ENCODE assay signal across 8 cellular contexts in the genomic region with DNA sequence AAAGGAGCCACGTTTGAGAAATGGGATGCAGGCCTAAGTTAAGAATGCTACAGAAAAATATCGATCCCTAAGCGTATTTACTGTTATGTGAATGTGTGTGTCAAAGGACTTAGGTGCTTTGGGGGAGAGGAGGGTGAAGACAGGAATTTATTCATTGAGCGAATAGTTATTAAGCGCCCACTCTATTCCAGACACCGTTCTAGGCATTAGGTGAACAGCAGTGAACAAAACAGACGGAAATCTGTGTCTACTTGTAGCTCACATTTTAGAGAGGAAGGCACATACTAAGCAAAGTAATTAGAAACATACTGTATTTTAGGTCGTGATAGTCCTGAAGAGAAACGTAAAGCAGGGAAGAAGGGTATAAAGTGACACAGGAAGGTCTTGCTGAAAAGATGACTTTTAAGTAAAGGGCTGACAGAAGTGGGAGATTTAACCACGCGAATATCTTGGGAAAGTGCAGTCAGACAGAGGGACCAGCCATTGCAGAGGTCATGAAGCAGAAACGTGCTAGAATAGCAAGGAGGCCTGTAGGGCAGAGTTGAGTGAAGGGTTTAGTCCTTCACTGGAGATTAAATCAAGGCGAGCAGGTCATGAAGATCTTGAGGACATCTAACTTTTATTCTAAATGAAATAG. TPM values are rescaled to one million over a fixed set of nuclear protein-coding genes. Genes with fewer than 3 reads are reported as not detected.
A peak's percentile ranks its signal among the peaks of the same experiment; 100 is the strongest.
DNase-seq lines count a peak whose midpoint lies in the region; ATAC-seq and TF ChIP-seq lines count a peak whose summit lies in the region.

No MANE protein-coding gene starts in this region.

- H3K9ac ChIP-seq in SK-N-MC (ENCODE audit: insufficient read length) (peak overlapping the region; percentile 98), iPS-20b (ENCODE audit: low read depth, low read length) (peak overlapping the region; percentile 93)

- H3K4me1 ChIP-seq in HAP-1 (peaks cover 23% of the 10 kb centered on the region), iPS-20b (ENCODE audit: insufficient read depth, low read length) (peaks cover 5% of the 10 kb centered on the region; the same call in 1 of the 2 replicates), upper lobe of right lung (peaks cover 20% of the 10 kb centered on the region)

- ATAC-seq in upper lobe of right lung (no peak), left colon (no peak)

- in situ Hi-C loops in HAP-1 (cut with MboI; ENCODE audit: low sequenced_read_pairs), result no loop called here

- H3K9me3 ChIP-seq in HAP-1 (no peaks in the 10 kb centered on the region), SK-N-MC (ENCODE audit: low read depth, low read length) (no peaks in the 10 kb centered on the region), iPS-20b (ENCODE audit: insufficient read depth, low read depth, low read length) (peaks cover 6% of the 10 kb centered on the region; the same call in 1 of the 2 replicates), upper lobe of right lung (no peaks in the 10 kb centered on the region)

- DNase-seq in BJ (ENCODE audit: low read depth), result no peak
- no peak for DNase-seq in HAP-1 (ENCODE audit: low spot score in 2 of 2)
- no peak for DNase-seq in SK-N-MC (ENCODE audit: low read depth, low spot score)
- DNase-seq in upper lobe of right lung, result no peak
- no peak for DNase-seq in SKM-1 (lab: John Stamatoyannopoulos, UW; ENCODE audit: unreplicated experiment)
- DNase-seq in GM10248 (ENCODE audit: extremely low spot score), result no peak
- DNase-seq in left colon, result no peak

- H3K27me3 ChIP-seq in BJ (ENCODE audit: control insufficient read depth, insufficient read depth, low read length), result no peaks in the 10 kb centered on the region
- no peaks in the 10 kb centered on the region for H3K27me3 ChIP-seq in HAP-1 (ENCODE audit: low read depth)
- no peaks in the 10 kb centered on the region for H3K27me3 ChIP-seq in iPS-20b (ENCODE audit: insufficient read depth, low read length)
- H3K27me3 ChIP-seq in upper lobe of right lung, result no peaks in the 10 kb centered on the region

- intact Hi-C loops in upper lobe of right lung (cut with DNase I), result no loop called here
- intact Hi-C loops in left colon (cut with DNase I, micrococcal nuclease), result no loop called here

- H3K4me3 ChIP-seq in BJ (ENCODE audit: low read depth, low read length) (peak overlapping the region; percentile 78), HAP-1 (peak overlapping the region; percentile 75), SK-N-MC (peak overlapping the region; percentile 96), iPS-20b (ENCODE audit: low read length) (peak overlapping the region; percentile 86), upper lobe of right lung (peak overlapping the region; percentile 74)

- H3K36me3 ChIP-seq in BJ (ENCODE audit: control insufficient read depth, insufficient read depth, low read length) (no peaks in the 10 kb centered on the region), HAP-1 (replicated peaks) (no peaks in the 10 kb centered on the region; the same call in 1 of the 2 replicates), SK-N-MC (ENCODE audit: insufficient read depth, low read length) (peaks cover 7% of the 10 kb centered on the region), iPS-20b (ENCODE audit: insufficient read depth, low read depth, low read length) (no peaks in the 10 kb centered on the region), upper lobe of right lung (no peaks in the 10 kb centered on the region)

- H3K27ac ChIP-seq in SK-N-MC (peak overlapping the region; percentile 96), iPS-20b (ENCODE audit: low read length) (peak overlapping the region; percentile 80), upper lobe of right lung (peak overlapping the region; percentile 92)

- POLR2A ChIA-PET in BJ (lab: Charles Lee) (no interaction called here), GM10248 (lab: Yijun Ruan, JAX) (no interaction called here)

- CTCF ChIA-PET in BJ (lab: Yijun Ruan, JAX), result no interaction called here
- CTCF ChIA-PET in GM10248 (lab: Yijun Ruan, JAX), result no interaction called here

- TF ChIP-seq CTCF in BJ (IDR thresholded peaks at IDR 0.05; ENCODE audit: insufficient read depth, low read depth, low read length) (no peak), upper lobe of right lung (IDR thresholded peaks at IDR 0.05) (no peak), GM10248 (IDR thresholded peaks at IDR 0.05; ENCODE audit: control extremely low read depth, extremely low read depth, low read depth, missing control alignments) (no peak)

RNA-seq across cellular contexts. Expression of a gene that starts 0.5 kb away (rescaled TPM):
- 10.8 and 29.9 TPM in 2 replicates for polyA plus RNA-seq in BJ (2011; rRNA removed)
- 2.0 and 2.7 TPM in 2 replicates for polyA minus RNA-seq in BJ (2011; rRNA and poly(A)+ RNA removed)
- 42.9 TPM for total RNA-seq in upper lobe of right lung
- total RNA-seq in left colon, result 10 to 100 TPM; 40.6 to 50.8 TPM

RNA-seq across cellular contexts. Expression of a gene that starts 0.9 kb away (rescaled TPM):
- polyA plus RNA-seq in BJ (2011; rRNA removed), result 36.3 and 52.3 TPM in 2 replicates
- 36.8 and 40.4 TPM in 2 replicates for polyA minus RNA-seq in BJ (2011; rRNA and poly(A)+ RNA removed)
- 51.7 TPM for total RNA-seq in upper lobe of right lung
- total RNA-seq in left colon, result 10 to 100 TPM; 28.1 to 29.2 TPM

RNA-seq across cellular contexts. Expression of a gene that starts 51.7 kb away (rescaled TPM):
- not detected in 2 replicates for polyA plus RNA-seq in BJ (2011; rRNA removed)
- polyA minus RNA-seq in BJ (2011; rRNA and poly(A)+ RNA removed), result not detected in 2 replicates
- not detected for total RNA-seq in upper lobe of right lung
- not detected for total RNA-seq in left colon
